8 cellular contexts compared by ENCODE assay signal in the genomic region with DNA sequence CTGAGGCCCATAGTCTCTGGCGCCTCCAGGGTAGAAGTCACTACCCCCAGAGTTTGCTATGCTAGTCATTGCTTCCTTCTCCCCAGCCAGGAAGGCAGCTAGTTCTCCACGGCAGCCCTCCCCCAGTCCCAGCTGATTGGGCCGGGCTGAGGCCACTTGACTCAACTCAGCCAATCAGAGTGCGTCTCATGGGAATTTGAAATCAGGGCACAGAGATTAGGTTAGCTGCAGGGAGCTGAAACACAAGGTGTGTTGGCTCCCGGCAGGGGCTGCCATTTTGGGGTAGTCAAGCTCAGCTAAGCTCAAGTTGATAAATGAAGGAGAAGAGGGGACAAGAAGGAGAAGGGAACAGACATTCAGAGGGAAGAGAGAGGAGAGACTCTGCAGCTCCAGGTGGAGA. TPM values are rescaled to one million over a fixed set of nuclear protein-coding genes. Genes with fewer than 3 reads are reported as not detected.
DNase-seq lines count a peak whose midpoint lies in the region; ATAC-seq, FAIRE-seq and TF ChIP-seq lines count a peak whose summit lies in the region.

No MANE protein-coding gene starts in this region.

- H3K4me1 ChIP-seq in small intestine (ENCODE audit: control insufficient read depth in 2 of 2, insufficient read depth in 1 of 2, low read depth in 1 of 2, low read length in 1 of 2) (no peaks in the 10 kb centered on the region), psoas muscle (no peaks in the 10 kb centered on the region)

- DNase-seq in NOMO-1 treated with dmso at 0.1 percent for 144 hours (lab: John Stamatoyannopoulos, UW; ENCODE audit: unreplicated experiment) (peak; percentile 20), NOMO-1 treated with DMSO at 0.1 percent for 48 hours (lab: John Stamatoyannopoulos, UW; ENCODE audit: unreplicated experiment) (no peak), NCI-H774 (lab: John Stamatoyannopoulos, UW) (peak; percentile 88), fibroblast of mammary gland (ENCODE audit: low read depth) (peak; percentile 18), small intestine (peak; percentile 24), GM20000 (ENCODE audit: low spot score) (no peak), psoas muscle (no peak)

- H3K27ac ChIP-seq in small intestine (ENCODE audit: low read depth in 1 of 2, low read length in 1 of 2) (peak overlapping the region in 1 of 2 donors; percentile 59), psoas muscle (no peak overlapping the region)

- intact Hi-C loops in psoas muscle (cut with DNase I): no loop called here

- WGBS in small intestine, 3 donors: 68 to 73% (median 73%) methylated on average over 5 of the region's 5 CpGs
- WGBS in psoas muscle, 3 donors: 74 to 76% (median 75%) methylated on average over 5 of the region's 5 CpGs

- FAIRE-seq in small intestine (lab: Jason Lieb, UNC): no peak

- H3K36me3 ChIP-seq in small intestine (ENCODE audit: control insufficient read depth in 2 of 2, insufficient read depth in 2 of 2, low read length in 2 of 2) (no peaks in the 10 kb centered on the region), psoas muscle (ENCODE audit: insufficient read depth in 1 of 2, low read depth in 1 of 2) (no peaks in the 10 kb centered on the region)

- H3K9me3 ChIP-seq in small intestine (ENCODE audit: control insufficient read depth, low read depth): no peaks in the 10 kb centered on the region
- no peaks in the 10 kb centered on the region for H3K9me3 ChIP-seq in psoas muscle

- no peak for TF ChIP-seq CTCF in fibroblast of mammary gland (conservative IDR thresholded peaks at IDR 0.05; ENCODE audit: control insufficient read depth, insufficient read depth, low read depth, low read length)
- no peak for TF ChIP-seq CTCF in GM20000 (IDR thresholded peaks at IDR 0.05; ENCODE audit: extremely low read depth, missing control alignments)
- TF ChIP-seq CTCF in psoas muscle (IDR thresholded peaks at IDR 0.05): no peak

- no peak overlapping the region for H3K4me3 ChIP-seq in fibroblast of mammary gland (ENCODE audit: control insufficient read depth, low read depth, low read length)
- no peak overlapping the region for H3K4me3 ChIP-seq in small intestine (ENCODE audit: low read depth in 1 of 2, low read length in 2 of 2)
- no peak overlapping the region for H3K4me3 ChIP-seq in psoas muscle

- ATAC-seq in HG03565 (IDR thresholded peaks at IDR 0.05; ENCODE audit: unreplicated experiment) (no peak), psoas muscle (no peak)

- no peaks in the 10 kb centered on the region for H3K27me3 ChIP-seq in small intestine (ENCODE audit: control insufficient read depth in 2 of 2, insufficient read depth in 2 of 2, low read length in 2 of 2)
- H3K27me3 ChIP-seq in psoas muscle (ENCODE audit: insufficient read depth in 3 of 3, low read length in 2 of 3): peaks cover 0 to under 1% (median 0%) of the 10 kb centered on the region in 3 donors

RNA-seq across cellular contexts. Expression of gene LINGO1, which starts 32.8 kb away (rescaled TPM):
- polyA plus RNA-seq in small intestine (1 to 10 TPM in 1 of 3 donors, not detected in 2; 4.5 TPM), psoas muscle (under 1 TPM; 0.28 to 0.61 (median 0.43) TPM)
- under 1 TPM; 0.25 to 0.62 (median 0.47) TPM for total RNA-seq in psoas muscle

Comparison
In these comparisons a context has a peak if more than half of its experiments do, and no peak if none do; other contexts are left out.
1. DNase-seq: peak in NOMO-1 treated with dmso at 0.1 percent for 144 hours (single experiment), NCI-H774 (single experiment), fibroblast of mammary gland (single experiment) and small intestine (single experiment); none in NOMO-1 treated with DMSO at 0.1 percent for 48 hours (single experiment), GM20000 (single experiment) and psoas muscle (0 of 2).